ENCODE assay signal across 1 cellular context in the genomic region with DNA sequence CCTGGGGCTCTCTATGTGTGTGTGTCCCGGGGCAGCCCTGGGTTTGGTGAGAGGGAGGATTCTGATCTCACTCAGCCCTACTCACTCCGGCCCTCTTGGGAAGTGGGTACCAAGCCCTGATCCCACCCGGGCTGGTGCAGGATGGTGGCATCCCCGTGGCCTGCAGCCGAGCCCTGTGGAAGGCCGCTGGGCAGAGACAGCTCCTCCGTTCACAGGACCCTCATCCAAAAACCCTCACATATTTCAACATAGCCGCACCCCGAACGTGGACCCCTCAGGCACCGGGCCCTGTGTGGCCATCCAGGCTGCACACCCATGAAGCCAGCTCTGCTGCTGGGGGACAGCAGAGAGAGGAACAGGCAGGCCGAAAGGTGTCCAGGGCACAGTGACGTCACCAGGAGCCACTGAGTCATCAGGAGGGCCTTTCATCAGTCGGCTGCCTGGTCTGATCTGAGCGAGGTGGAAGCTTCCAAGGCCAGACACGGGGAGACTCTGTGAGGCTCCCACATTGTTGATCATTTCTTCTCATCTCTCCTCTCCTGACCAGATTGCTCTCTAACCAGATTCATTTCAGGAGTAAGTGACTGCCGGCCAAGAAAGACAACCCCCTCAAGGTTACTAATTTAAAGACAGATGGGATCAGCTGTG.
TF ChIP-seq lines count a peak whose summit lies in the region.

No MANE protein-coding gene starts in this region.

TF ChIP-seq in HepG2, 621 proteins besides CTCF, POLR2A, EP300 and RAD21 (continued from another document and continues in another):
- TF ChIP-seq, protein P1, sequence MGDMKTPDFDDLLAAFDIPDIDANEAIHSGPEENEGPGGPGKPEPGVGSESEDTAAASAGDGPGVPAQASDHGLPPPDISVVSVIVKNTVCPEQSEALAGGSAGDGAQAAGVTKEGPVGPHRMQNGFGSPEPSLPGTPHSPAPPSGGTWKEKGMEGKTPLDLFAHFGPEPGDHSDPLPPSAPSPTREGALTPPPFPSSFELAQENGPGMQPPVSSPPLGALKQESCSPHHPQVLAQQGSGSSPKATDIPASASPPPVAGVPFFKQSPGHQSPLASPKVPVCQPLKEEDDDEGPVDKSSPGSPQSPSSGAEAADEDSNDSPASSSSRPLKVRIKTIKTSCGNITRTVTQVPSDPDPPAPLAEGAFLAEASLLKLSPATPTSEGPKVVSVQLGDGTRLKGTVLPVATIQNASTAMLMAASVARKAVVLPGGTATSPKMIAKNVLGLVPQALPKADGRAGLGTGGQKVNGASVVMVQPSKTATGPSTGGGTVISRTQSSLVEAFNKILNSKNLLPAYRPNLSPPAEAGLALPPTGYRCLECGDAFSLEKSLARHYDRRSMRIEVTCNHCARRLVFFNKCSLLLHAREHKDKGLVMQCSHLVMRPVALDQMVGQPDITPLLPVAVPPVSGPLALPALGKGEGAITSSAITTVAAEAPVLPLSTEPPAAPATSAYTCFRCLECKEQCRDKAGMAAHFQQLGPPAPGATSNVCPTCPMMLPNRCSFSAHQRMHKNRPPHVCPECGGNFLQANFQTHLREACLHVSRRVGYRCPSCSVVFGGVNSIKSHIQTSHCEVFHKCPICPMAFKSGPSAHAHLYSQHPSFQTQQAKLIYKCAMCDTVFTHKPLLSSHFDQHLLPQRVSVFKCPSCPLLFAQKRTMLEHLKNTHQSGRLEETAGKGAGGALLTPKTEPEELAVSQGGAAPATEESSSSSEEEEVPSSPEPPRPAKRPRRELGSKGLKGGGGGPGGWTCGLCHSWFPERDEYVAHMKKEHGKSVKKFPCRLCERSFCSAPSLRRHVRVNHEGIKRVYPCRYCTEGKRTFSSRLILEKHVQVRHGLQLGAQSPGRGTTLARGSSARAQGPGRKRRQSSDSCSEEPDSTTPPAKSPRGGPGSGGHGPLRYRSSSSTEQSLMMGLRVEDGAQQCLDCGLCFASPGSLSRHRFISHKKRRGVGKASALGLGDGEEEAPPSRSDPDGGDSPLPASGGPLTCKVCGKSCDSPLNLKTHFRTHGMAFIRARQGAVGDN (CRISPR knock-in tag; IDR thresholded peaks at IDR 0.05): peak; percentile 54
- TF ChIP-seq, protein P2, sequence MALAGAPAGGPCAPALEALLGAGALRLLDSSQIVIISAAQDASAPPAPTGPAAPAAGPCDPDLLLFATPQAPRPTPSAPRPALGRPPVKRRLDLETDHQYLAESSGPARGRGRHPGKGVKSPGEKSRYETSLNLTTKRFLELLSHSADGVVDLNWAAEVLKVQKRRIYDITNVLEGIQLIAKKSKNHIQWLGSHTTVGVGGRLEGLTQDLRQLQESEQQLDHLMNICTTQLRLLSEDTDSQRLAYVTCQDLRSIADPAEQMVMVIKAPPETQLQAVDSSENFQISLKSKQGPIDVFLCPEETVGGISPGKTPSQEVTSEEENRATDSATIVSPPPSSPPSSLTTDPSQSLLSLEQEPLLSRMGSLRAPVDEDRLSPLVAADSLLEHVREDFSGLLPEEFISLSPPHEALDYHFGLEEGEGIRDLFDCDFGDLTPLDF (CRISPR knock-in tag; IDR thresholded peaks at IDR 0.05): no peak
- TF ChIP-seq, protein P3, sequence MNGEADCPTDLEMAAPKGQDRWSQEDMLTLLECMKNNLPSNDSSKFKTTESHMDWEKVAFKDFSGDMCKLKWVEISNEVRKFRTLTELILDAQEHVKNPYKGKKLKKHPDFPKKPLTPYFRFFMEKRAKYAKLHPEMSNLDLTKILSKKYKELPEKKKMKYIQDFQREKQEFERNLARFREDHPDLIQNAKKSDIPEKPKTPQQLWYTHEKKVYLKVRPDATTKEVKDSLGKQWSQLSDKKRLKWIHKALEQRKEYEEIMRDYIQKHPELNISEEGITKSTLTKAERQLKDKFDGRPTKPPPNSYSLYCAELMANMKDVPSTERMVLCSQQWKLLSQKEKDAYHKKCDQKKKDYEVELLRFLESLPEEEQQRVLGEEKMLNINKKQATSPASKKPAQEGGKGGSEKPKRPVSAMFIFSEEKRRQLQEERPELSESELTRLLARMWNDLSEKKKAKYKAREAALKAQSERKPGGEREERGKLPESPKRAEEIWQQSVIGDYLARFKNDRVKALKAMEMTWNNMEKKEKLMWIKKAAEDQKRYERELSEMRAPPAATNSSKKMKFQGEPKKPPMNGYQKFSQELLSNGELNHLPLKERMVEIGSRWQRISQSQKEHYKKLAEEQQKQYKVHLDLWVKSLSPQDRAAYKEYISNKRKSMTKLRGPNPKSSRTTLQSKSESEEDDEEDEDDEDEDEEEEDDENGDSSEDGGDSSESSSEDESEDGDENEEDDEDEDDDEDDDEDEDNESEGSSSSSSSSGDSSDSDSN (CRISPR knock-in tag; IDR thresholded peaks at IDR 0.05): no peak
- TF ChIP-seq POLR2AphosphoS5 (IDR thresholded peaks at IDR 0.05; ENCODE audit: low read depth, low read length) (no peak), TAF1 (CRISPR knock-in tag; IDR thresholded peaks at IDR 0.05) (no peak), KAT2B (IDR thresholded peaks at IDR 0.05; ENCODE audit: borderline replicate concordance, low read depth, low read length) (no peak), CEBPG (CRISPR knock-in tag; IDR thresholded peaks at IDR 0.05) (peak; percentile 16; the same call in 1 of the 2 replicates), PHF20 (CRISPR knock-in tag; IDR thresholded peaks at IDR 0.05) (no peak), ZFAT (CRISPR knock-in tag; conservative IDR thresholded peaks at IDR 0.05) (no peak), LCORL (IDR thresholded peaks at IDR 0.05) (no peak), LCORL (CRISPR knock-in tag; IDR thresholded peaks at IDR 0.05) (peak; percentile 37; the same call in 1 of the 2 replicates), ZFP62 (CRISPR knock-in tag; IDR thresholded peaks at IDR 0.05) (no peak), ZNF572 (CRISPR knock-in tag; IDR thresholded peaks at IDR 0.05) (no peak), ZNF101 (CRISPR knock-in tag; IDR thresholded peaks at IDR 0.05; ENCODE audit: borderline replicate concordance, low read depth) (no peak), ZMYM4 (CRISPR knock-in tag; IDR thresholded peaks at IDR 0.05) (no peak), ZNF776 (CRISPR knock-in tag; IDR thresholded peaks at IDR 0.05) (no peak), ZNF577 (CRISPR knock-in tag; IDR thresholded peaks at IDR 0.05; ENCODE audit: borderline replicate concordance, low read depth) (no peak), MTA3 (CRISPR knock-in tag; IDR thresholded peaks at IDR 0.05) (no peak), TBX2 (CRISPR knock-in tag; IDR thresholded peaks at IDR 0.05; ENCODE audit: borderline replicate concordance) (no peak), ZNF674 (CRISPR knock-in tag; IDR thresholded peaks at IDR 0.05; ENCODE audit: low read depth) (no peak), GTF3A (CRISPR knock-in tag; conservative IDR thresholded peaks at IDR 0.05) (no peak), ZNF256 (CRISPR knock-in tag; conservative IDR thresholded peaks at IDR 0.05) (no peak), ZNF670 (CRISPR knock-in tag; IDR thresholded peaks at IDR 0.05; ENCODE audit: borderline replicate concordance) (peak; percentile 33; the same call in 1 of the 2 replicates), HCFC1 (IDR thresholded peaks at IDR 0.05; ENCODE audit: low read depth, low read length) (no peak), EZH2 (conservative IDR thresholded peaks at IDR 0.05; ENCODE audit: low read depth, low read length) (no peak)
- TF ChIP-seq, protein P4, sequence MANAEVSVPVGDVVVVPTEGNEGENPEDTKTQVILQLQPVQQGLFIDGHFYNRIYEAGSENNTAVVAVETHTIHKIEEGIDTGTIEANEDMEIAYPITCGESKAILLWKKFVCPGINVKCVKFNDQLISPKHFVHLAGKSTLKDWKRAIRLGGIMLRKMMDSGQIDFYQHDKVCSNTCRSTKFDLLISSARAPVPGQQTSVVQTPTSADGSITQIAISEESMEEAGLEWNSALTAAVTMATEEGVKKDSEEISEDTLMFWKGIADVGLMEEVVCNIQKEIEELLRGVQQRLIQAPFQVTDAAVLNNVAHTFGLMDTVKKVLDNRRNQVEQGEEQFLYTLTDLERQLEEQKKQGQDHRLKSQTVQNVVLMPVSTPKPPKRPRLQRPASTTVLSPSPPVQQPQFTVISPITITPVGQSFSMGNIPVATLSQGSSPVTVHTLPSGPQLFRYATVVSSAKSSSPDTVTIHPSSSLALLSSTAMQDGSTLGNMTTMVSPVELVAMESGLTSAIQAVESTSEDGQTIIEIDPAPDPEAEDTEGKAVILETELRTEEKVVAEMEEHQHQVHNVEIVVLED (CRISPR knock-in tag; IDR thresholded peaks at IDR 0.05; ENCODE audit: borderline replicate concordance): no peak
- TF ChIP-seq, protein P5, sequence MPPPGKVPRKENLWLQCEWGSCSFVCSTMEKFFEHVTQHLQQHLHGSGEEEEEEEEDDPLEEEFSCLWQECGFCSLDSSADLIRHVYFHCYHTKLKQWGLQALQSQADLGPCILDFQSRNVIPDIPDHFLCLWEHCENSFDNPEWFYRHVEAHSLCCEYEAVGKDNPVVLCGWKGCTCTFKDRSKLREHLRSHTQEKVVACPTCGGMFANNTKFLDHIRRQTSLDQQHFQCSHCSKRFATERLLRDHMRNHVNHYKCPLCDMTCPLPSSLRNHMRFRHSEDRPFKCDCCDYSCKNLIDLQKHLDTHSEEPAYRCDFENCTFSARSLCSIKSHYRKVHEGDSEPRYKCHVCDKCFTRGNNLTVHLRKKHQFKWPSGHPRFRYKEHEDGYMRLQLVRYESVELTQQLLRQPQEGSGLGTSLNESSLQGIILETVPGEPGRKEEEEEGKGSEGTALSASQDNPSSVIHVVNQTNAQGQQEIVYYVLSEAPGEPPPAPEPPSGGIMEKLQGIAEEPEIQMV (CRISPR knock-in tag; IDR thresholded peaks at IDR 0.05; ENCODE audit: low read depth): no peak
- TF ChIP-seq, protein P6, sequence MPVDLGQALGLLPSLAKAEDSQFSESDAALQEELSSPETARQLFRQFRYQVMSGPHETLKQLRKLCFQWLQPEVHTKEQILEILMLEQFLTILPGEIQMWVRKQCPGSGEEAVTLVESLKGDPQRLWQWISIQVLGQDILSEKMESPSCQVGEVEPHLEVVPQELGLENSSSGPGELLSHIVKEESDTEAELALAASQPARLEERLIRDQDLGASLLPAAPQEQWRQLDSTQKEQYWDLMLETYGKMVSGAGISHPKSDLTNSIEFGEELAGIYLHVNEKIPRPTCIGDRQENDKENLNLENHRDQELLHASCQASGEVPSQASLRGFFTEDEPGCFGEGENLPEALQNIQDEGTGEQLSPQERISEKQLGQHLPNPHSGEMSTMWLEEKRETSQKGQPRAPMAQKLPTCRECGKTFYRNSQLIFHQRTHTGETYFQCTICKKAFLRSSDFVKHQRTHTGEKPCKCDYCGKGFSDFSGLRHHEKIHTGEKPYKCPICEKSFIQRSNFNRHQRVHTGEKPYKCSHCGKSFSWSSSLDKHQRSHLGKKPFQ (CRISPR knock-in tag; IDR thresholded peaks at IDR 0.05; ENCODE audit: insufficient replicate concordance): no peak
- TF ChIP-seq, protein P7, sequence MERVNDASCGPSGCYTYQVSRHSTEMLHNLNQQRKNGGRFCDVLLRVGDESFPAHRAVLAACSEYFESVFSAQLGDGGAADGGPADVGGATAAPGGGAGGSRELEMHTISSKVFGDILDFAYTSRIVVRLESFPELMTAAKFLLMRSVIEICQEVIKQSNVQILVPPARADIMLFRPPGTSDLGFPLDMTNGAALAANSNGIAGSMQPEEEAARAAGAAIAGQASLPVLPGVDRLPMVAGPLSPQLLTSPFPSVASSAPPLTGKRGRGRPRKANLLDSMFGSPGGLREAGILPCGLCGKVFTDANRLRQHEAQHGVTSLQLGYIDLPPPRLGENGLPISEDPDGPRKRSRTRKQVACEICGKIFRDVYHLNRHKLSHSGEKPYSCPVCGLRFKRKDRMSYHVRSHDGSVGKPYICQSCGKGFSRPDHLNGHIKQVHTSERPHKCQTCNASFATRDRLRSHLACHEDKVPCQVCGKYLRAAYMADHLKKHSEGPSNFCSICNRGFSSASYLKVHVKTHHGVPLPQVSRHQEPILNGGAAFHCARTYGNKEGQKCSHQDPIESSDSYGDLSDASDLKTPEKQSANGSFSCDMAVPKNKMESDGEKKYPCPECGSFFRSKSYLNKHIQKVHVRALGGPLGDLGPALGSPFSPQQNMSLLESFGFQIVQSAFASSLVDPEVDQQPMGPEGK (CRISPR knock-in tag; IDR thresholded peaks at IDR 0.05): no peak
- TF ChIP-seq, protein P8, sequence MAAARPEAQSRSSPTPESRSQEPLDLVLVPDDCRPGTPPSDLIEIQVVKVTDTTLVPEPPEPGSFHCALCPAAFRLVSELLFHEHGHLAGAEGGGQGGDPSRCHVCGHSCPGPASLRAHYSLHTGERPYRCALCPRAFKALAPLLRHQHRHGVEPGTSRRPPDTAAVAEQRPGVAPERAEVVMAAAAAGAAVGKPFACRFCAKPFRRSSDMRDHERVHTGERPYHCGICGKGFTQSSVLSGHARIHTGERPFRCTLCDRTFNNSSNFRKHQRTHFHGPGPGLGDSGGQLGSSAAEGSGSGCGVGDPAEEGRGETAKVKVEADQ (CRISPR knock-in tag; IDR thresholded peaks at IDR 0.05; ENCODE audit: borderline replicate concordance): no peak
- TF ChIP-seq, protein P9, sequence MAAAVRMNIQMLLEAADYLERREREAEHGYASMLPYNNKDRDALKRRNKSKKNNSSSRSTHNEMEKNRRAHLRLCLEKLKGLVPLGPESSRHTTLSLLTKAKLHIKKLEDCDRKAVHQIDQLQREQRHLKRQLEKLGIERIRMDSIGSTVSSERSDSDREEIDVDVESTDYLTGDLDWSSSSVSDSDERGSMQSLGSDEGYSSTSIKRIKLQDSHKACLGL (CRISPR knock-in tag; IDR thresholded peaks at IDR 0.05): no peak
- TF ChIP-seq, protein P10, sequence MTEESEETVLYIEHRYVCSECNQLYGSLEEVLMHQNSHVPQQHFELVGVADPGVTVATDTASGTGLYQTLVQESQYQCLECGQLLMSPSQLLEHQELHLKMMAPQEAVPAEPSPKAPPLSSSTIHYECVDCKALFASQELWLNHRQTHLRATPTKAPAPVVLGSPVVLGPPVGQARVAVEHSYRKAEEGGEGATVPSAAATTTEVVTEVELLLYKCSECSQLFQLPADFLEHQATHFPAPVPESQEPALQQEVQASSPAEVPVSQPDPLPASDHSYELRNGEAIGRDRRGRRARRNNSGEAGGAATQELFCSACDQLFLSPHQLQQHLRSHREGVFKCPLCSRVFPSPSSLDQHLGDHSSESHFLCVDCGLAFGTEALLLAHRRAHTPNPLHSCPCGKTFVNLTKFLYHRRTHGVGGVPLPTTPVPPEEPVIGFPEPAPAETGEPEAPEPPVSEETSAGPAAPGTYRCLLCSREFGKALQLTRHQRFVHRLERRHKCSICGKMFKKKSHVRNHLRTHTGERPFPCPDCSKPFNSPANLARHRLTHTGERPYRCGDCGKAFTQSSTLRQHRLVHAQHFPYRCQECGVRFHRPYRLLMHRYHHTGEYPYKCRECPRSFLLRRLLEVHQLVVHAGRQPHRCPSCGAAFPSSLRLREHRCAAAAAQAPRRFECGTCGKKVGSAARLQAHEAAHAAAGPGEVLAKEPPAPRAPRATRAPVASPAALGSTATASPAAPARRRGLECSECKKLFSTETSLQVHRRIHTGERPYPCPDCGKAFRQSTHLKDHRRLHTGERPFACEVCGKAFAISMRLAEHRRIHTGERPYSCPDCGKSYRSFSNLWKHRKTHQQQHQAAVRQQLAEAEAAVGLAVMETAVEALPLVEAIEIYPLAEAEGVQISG (CRISPR knock-in tag; IDR thresholded peaks at IDR 0.05): 0 out of 2 replicates have a peak, but pooled peaks have one; percentile 3
